Comparison of ENCODE assay signal across 1 cellular context in genomic region chr21:38774152-38774551, GRCh38.
TF ChIP-seq lines count a peak whose summit lies in the region.

No MANE protein-coding gene starts in this region.

TF ChIP-seq in HCT116, 20 proteins besides CTCF, POLR2A, EP300 and RAD21 (continued from another document):
- TF ChIP-seq REST (IDR thresholded peaks at IDR 0.05; ENCODE audit: low read depth) (no peak), ELF1 (IDR thresholded peaks at IDR 0.05; ENCODE audit: borderline replicate concordance, low read depth) (no peak), POLR2AphosphoS5 (IDR thresholded peaks at IDR 0.05; ENCODE audit: low read depth, low read length) (no peak), JUND (IDR thresholded peaks at IDR 0.05) (no peak), SIN3A (IDR thresholded peaks at IDR 0.05; ENCODE audit: low read depth) (no peak), EZH2phosphoT487 (IDR thresholded peaks at IDR 0.05; ENCODE audit: borderline replicate concordance) (no peak), ZBTB33 (IDR thresholded peaks at IDR 0.05; ENCODE audit: extremely low read depth, insufficient replicate concordance, low read length) (no peak), ZNF274 (IDR thresholded peaks at IDR 0.05; ENCODE audit: low read depth, low read length) (no peak), EZH2 (IDR thresholded peaks at IDR 0.05) (no peak), TCF7L2 (IDR thresholded peaks at IDR 0.05; ENCODE audit: borderline replicate concordance, extremely low read depth, insufficient read depth, insufficient read length) (no peak), CBX3 (IDR thresholded peaks at IDR 0.05; ENCODE audit: low read depth) (no peak), CEBPB (IDR thresholded peaks at IDR 0.05; ENCODE audit: low read depth) (no peak), MAX (IDR thresholded peaks at IDR 0.05) (no peak), ZFX (IDR thresholded peaks at IDR 0.05) (no peak)
